In genomic region chr12:104347374-104348075, GRCh38 we compare ENCODE assay signal across 1 cellular context.
TF ChIP-seq lines count a peak whose summit lies in the region.

No MANE protein-coding gene starts in this region.

TF ChIP-seq in GM23338, 12 proteins besides CTCF, POLR2A, EP300 and RAD21 (continued from another document):
- TF ChIP-seq EZH2phosphoT487 (IDR thresholded peaks at IDR 0.05; ENCODE audit: unreplicated experiment) (no peak), ZNF331 (CRISPR knock-in tag; IDR thresholded peaks at IDR 0.05; ENCODE audit: low read depth) (no peak), JUNB (IDR thresholded peaks at IDR 0.05; ENCODE audit: unreplicated experiment) (no peak), ZNF114 (CRISPR knock-in tag; IDR thresholded peaks at IDR 0.05) (no peak), NANOG (IDR thresholded peaks at IDR 0.05; ENCODE audit: borderline replicate concordance) (no peak), STAT1 (IDR thresholded peaks at IDR 0.05; ENCODE audit: unreplicated experiment) (no peak)
- TF ChIP-seq, protein P1, sequence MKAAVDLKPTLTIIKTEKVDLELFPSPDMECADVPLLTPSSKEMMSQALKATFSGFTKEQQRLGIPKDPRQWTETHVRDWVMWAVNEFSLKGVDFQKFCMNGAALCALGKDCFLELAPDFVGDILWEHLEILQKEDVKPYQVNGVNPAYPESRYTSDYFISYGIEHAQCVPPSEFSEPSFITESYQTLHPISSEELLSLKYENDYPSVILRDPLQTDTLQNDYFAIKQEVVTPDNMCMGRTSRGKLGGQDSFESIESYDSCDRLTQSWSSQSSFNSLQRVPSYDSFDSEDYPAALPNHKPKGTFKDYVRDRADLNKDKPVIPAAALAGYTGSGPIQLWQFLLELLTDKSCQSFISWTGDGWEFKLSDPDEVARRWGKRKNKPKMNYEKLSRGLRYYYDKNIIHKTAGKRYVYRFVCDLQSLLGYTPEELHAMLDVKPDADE (IDR thresholded peaks at IDR 0.05) = no peak
- TF ChIP-seq, protein P2, sequence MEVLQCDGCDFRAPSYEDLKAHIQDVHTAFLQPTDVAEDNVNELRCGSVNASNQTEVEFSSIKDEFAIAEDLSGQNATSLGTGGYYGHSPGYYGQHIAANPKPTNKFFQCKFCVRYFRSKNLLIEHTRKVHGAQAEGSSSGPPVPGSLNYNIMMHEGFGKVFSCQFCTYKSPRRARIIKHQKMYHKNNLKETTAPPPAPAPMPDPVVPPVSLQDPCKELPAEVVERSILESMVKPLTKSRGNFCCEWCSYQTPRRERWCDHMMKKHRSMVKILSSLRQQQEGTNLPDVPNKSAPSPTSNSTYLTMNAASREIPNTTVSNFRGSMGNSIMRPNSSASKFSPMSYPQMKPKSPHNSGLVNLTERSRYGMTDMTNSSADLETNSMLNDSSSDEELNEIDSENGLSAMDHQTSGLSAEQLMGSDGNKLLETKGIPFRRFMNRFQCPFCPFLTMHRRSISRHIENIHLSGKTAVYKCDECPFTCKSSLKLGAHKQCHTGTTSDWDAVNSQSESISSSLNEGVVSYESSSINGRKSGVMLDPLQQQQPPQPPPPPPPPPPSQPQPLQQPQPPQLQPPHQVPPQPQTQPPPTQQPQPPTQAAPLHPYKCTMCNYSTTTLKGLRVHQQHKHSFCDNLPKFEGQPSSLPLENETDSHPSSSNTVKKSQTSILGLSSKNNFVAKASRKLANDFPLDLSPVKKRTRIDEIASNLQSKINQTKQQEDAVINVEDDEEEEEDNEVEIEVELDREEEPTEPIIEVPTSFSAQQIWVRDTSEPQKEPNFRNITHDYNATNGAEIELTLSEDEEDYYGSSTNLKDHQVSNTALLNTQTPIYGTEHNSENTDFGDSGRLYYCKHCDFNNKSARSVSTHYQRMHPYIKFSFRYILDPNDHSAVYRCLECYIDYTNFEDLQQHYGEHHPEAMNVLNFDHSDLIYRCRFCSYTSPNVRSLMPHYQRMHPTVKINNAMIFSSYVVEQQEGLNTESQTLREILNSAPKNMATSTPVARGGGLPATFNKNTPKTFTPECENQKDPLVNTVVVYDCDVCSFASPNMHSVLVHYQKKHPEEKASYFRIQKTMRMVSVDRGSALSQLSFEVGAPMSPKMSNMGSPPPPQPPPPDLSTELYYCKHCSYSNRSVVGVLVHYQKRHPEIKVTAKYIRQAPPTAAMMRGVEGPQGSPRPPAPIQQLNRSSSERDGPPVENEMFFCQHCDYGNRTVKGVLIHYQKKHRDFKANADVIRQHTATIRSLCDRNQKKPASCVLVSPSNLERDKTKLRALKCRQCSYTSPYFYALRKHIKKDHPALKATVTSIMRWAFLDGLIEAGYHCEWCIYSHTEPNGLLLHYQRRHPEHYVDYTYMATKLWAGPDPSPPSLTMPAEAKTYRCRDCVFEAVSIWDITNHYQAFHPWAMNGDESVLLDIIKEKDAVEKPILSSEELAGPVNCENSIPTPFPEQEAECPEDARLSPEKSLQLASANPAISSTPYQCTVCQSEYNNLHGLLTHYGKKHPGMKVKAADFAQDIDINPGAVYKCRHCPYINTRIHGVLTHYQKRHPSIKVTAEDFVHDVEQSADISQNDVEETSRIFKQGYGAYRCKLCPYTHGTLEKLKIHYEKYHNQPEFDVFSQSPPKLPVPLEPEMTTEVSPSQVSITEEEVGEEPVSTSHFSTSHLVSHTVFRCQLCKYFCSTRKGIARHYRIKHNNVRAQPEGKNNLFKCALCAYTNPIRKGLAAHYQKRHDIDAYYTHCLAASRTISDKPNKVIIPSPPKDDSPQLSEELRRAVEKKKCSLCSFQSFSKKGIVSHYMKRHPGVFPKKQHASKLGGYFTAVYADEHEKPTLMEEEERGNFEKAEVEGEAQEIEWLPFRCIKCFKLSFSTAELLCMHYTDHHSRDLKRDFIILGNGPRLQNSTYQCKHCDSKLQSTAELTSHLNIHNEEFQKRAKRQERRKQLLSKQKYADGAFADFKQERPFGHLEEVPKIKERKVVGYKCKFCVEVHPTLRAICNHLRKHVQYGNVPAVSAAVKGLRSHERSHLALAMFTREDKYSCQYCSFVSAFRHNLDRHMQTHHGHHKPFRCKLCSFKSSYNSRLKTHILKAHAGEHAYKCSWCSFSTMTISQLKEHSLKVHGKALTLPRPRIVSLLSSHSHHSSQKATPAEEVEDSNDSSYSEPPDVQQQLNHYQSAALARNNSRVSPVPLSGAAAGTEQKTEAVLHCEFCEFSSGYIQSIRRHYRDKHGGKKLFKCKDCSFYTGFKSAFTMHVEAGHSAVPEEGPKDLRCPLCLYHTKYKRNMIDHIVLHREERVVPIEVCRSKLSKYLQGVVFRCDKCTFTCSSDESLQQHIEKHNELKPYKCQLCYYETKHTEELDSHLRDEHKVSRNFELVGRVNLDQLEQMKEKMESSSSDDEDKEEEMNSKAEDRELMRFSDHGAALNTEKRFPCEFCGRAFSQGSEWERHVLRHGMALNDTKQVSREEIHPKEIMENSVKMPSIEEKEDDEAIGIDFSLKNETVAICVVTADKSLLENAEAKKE (CRISPR knock-in tag; IDR thresholded peaks at IDR 0.05) = no peak
TF ChIP-seq in GM23338: peak in this region for 0.
